8 cellular contexts compared by ENCODE assay signal in genomic region chr21:39312112-39313041, GRCh38. TPM values are rescaled to one million over a fixed set of nuclear protein-coding genes. Genes with fewer than 3 reads are reported as not detected.
A peak's percentile ranks its signal among the peaks of the same experiment; 100 is the strongest.
DNase-seq lines count a peak whose midpoint lies in the region; ATAC-seq and TF ChIP-seq lines count a peak whose summit lies in the region.

No MANE protein-coding gene starts in this region.

- H3K27me3 ChIP-seq in lung (ENCODE audit: control insufficient read depth, insufficient read depth) = no peaks in the 10 kb centered on the region

- DNase-seq in CMK (ENCODE audit: low read depth) (peak; percentile 85), HT-29 (ENCODE audit: low spot score) (peak; percentile 81), NK-92 (lab: John Stamatoyannopoulos, UW; ENCODE audit: unreplicated experiment) (peak; percentile 61), lung (ENCODE audit: low spot score) (peak; percentile 92)
- DNase-seq in activated CD8-positive, alpha-beta memory T cell treated with anti-CD3 and anti-CD28 coated beads for 24 hours = peak; percentile 99
- peak; percentile 94 for DNase-seq in effector CD4-positive, alpha-beta T cell
- peak; percentile 85 to 95 (median 92) for DNase-seq in stimulated activated CD4-positive, alpha-beta T cell treated with anti-CD3 and anti-CD28 coated beads, TNF-alpha, amount 100 ng/mL, for 1 hour (ENCODE audit: low read depth in 3 of 3, low spot score in 1 of 3)

- peaks cover 0 to 1% of the 10 kb centered on the region in 2 donors for H3K36me3 ChIP-seq in lung (ENCODE audit: control insufficient read depth in 2 of 2, insufficient read depth in 2 of 2, low read length in 2 of 2)

- TF ChIP-seq CTCF in lung (IDR thresholded peaks at IDR 0.05; ENCODE audit: control extremely low read depth, extremely low read depth) = no peak

- WGBS in lung, 2 donors = 1% methylated on average over 32 to 64 of the region's 65 CpGs

- peak overlapping the region; percentile 98 to 100 for H3K27ac ChIP-seq in lung (ENCODE audit: low read depth in 1 of 2, low read length in 1 of 2)

- H3K4me1 ChIP-seq in lung (ENCODE audit: control insufficient read depth in 2 of 2, insufficient read depth in 2 of 2, low read length in 2 of 2) = peaks cover 2 to 5% of the 10 kb centered on the region in 2 donors

- H3K9me3 ChIP-seq in lung (ENCODE audit: control insufficient read depth in 2 of 2, insufficient read depth in 1 of 2, low read length in 1 of 2) = no peaks in the 10 kb centered on the region

- H3K4me3 ChIP-seq in lung = peak overlapping the region; percentile 92

- peak; percentile 77 for ATAC-seq in GM21367 (IDR thresholded peaks at IDR 0.05; ENCODE audit: unreplicated experiment)
- ATAC-seq in lung (ENCODE audit: insufficient read depth, low FRiP score) = peak; percentile 86

RNA-seq across cellular contexts. Expression of gene BRWD1, which starts 1.1 kb away (rescaled TPM):
- 11.7 and 12.5 TPM in 2 replicates for total RNA-seq in HT-29 (2014; rRNA removed; shearing (Covaris generic))
- total RNA-seq in lung = 100 to 1,000 TPM in 1 of 2 donors, 10 to 100 TPM in 1; 30.7 to 145 TPM
- 1 to 10 TPM; 9.5 to 9.6 TPM for polyA plus RNA-seq in lung

RNA-seq across cellular contexts. Expression of gene HMGN1, which starts 36.5 kb away (rescaled TPM):
- total RNA-seq in HT-29 (2014; rRNA removed; shearing (Covaris generic)) = 132 and 165 TPM in 2 replicates
- 100 to 1,000 TPM; 179 to 375 TPM for total RNA-seq in lung
- 100 to 1,000 TPM; 124 to 153 TPM for polyA plus RNA-seq in lung

Comparison
In these comparisons a context has a peak if more than half of its experiments do, and no peak if none do; other contexts are left out.
1. Peak in every context shown above with its lines: DNase-seq, ATAC-seq, H3K4me3 ChIP-seq and H3K27ac ChIP-seq.